ENCODE assay signal across 8 cellular contexts in the genomic region with DNA sequence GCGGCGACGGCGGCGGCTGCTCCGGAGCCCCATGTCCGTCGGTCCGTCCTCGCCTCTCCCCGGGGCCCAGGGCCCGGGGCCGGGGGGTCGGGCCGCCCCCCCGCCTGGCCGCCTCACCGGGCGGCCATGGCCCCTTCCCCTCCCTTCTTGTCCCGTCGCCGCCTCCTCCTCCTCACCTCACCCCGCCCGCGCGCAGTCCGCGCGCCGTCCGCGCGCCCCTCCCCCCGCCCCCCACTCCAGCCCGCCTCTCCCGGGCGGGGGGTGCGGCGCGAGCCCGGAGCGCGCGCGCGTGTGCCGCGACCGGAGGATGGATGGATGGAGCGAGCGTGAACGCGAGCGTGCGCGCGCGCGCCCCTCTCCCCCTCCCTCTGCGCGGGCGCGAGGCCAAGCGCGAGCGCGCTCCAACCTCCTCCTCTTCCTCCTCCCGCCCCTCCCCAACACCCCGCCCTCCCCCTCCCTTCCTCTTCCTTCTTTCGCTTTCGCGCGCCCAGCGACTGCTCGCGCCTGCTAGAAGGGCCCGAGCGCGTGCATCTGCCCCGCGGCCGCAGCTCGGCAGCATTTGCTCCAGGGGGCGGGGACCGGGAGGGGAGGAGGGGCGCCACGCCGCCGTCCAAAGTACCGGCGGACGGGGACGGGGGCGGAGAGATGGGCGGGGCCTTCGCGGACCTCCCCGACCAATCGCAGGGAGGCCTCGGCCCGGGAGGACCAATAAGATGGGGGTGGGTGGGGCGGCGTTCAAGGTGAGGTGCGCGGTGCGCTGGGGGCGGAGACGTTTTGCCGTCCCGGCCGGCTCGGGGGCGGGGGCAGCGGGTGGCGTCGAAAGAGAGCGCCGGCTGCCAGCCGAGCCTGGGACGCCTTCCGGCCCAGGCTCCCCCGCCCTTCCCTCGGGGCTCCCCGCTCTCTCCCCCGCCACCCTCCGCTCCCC. TPM values are rescaled to one million over a fixed set of nuclear protein-coding genes. Genes with fewer than 3 reads are reported as not detected.
DNase-seq lines count a peak whose midpoint lies in the region; ATAC-seq and TF ChIP-seq lines count a peak whose summit lies in the region.

Gene ATXN7L3, minus strand, starts transcription at position 332 of the 925 bp plus-strand sequence. CDS start 1,814 bp downstream, outside the sequence.

- H3F3A ChIP-seq in MM.1S (ENCODE audit: insufficient read depth, low read length) (peaks cover 53% of the 10 kb centered on the region), neural cell (ENCODE audit: insufficient read depth, low read length, poor library complexity, severe bottlenecking) (no peaks in the 10 kb centered on the region)

- H3K4me3 ChIP-seq in H7 (ENCODE audit: insufficient read depth, low read depth, low read length): peak within 1 kb of the TSS; percentile 88
- peak within 1 kb of the TSS; percentile 86 for H3K4me3 ChIP-seq in MM.1S (ENCODE audit: low read length)
- H3K4me3 ChIP-seq in fibroblast of the aortic adventitia (ENCODE audit: low read depth, low read length): peak within 1 kb of the TSS; percentile 76
- H3K4me3 ChIP-seq in neural cell (ENCODE audit: low read length): peak within 1 kb of the TSS; percentile 91

- H3K4me2 ChIP-seq in MM.1S (ENCODE audit: low read depth, low read length) (peak within 1 kb of the TSS; percentile 96), neural cell (ENCODE audit: low read length) (peak within 1 kb of the TSS; percentile 92)

- H3K79me2 ChIP-seq in MM.1S (ENCODE audit: low read length) (peaks cover 40% of the 10 kb centered on the region), neural cell (replicated peaks; ENCODE audit: insufficient read depth, low read length) (peaks cover 24% of the 10 kb centered on the region)

- H2AFZ ChIP-seq in MM.1S (ENCODE audit: low read length) (peak within 1 kb of the TSS; percentile 31), neural cell (ENCODE audit: low read depth, low read length) (peak within 1 kb of the TSS; percentile 70)

- peaks cover 22% of the 10 kb centered on the region for H3K36me3 ChIP-seq in H7 (replicated peaks; ENCODE audit: control insufficient read depth, insufficient read depth, low read length)
- H3K36me3 ChIP-seq in MM.1S (replicated peaks; ENCODE audit: insufficient read depth, low read length): no peaks in the 10 kb centered on the region; the same call in 1 of the 2 replicates
- peaks cover 5% of the 10 kb centered on the region for H3K36me3 ChIP-seq in neural cell (ENCODE audit: insufficient read depth, low read length)

- no peaks in the 10 kb centered on the region for H3K27me3 ChIP-seq in H7 (ENCODE audit: control insufficient read depth, insufficient read depth, low read length)
- no peaks in the 10 kb centered on the region for H3K27me3 ChIP-seq in MM.1S (replicated peaks; ENCODE audit: insufficient read depth, low read length)
- no peaks in the 10 kb centered on the region for H3K27me3 ChIP-seq in neural cell (ENCODE audit: insufficient read depth, low read depth, low read length)

- H3K27ac Mint-ChIP-seq in stimulated activated naive CD8-positive, alpha-beta T cell treated with anti-CD3 and anti-CD28 coated beads, Interleukin-15, amount 100 ng/mL, for 72 hours: peak within 1 kb of the TSS; percentile 91 to 97

- peak within 1 kb of the TSS; percentile 94 to 95 for H3K4me3 Mint-ChIP-seq in stimulated activated naive CD8-positive, alpha-beta T cell treated with anti-CD3 and anti-CD28 coated beads, Interleukin-15, amount 100 ng/mL, for 72 hours

- no peaks in the 10 kb centered on the region for H3K9me3 ChIP-seq in MM.1S (replicated peaks; ENCODE audit: insufficient read depth, low read length)
- H3K9me3 ChIP-seq in neural cell (ENCODE audit: low read length): no peaks in the 10 kb centered on the region

- DNase-seq in ELF-1 (ENCODE audit: low read depth, low spot score) (peak; percentile 96), H7 (peak; percentile 100), MM.1S (peak; percentile 97), SHP77 treated with DMSO at 0.1 percent for 48 hours (lab: John Stamatoyannopoulos, UW) (peak; percentile 92), fibroblast of the aortic adventitia (ENCODE audit: low read depth) (peak; percentile 97)
- DNase-seq in activated effector memory CD4-positive, alpha-beta T cell treated with anti-CD3 and anti-CD28 coated beads, Interleukin-2, amount 50 U/mL, for 16 hours: peak; percentile 100
- peak; percentile 98 for DNase-seq in stimulated activated naive CD8-positive, alpha-beta T cell treated with anti-CD3 and anti-CD28 coated beads, Interleukin-15, amount 100 ng/mL, for 72 hours

- H3K9me3 Mint-ChIP-seq in stimulated activated naive CD8-positive, alpha-beta T cell treated with anti-CD3 and anti-CD28 coated beads, Interleukin-15, amount 100 ng/mL, for 72 hours: no peaks in the 10 kb centered on the region

- peaks cover 12% of the 10 kb centered on the region for H3K4me1 ChIP-seq in MM.1S (ENCODE audit: low read length)

- no peaks in the 10 kb centered on the region for H3K27me3 Mint-ChIP-seq in stimulated activated naive CD8-positive, alpha-beta T cell treated with anti-CD3 and anti-CD28 coated beads, Interleukin-15, amount 100 ng/mL, for 72 hours

- TF ChIP-seq RAD21 in neural cell (conservative IDR thresholded peaks at IDR 0.05): no peak

- peak; percentile 84 for ATAC-seq in stimulated activated naive CD8-positive, alpha-beta T cell treated with anti-CD3 and anti-CD28 coated beads, Interleukin-15, amount 100 ng/mL, for 72 hours

- H3K4me1 Mint-ChIP-seq in stimulated activated naive CD8-positive, alpha-beta T cell treated with anti-CD3 and anti-CD28 coated beads, Interleukin-15, amount 100 ng/mL, for 72 hours: peaks cover 55% of the 10 kb centered on the region

- TF ChIP-seq EP300 in neural cell (conservative IDR thresholded peaks at IDR 0.05; ENCODE audit: poor library complexity, severe bottlenecking): no peak

- H3K27ac ChIP-seq in MM.1S (ENCODE audit: low read length) (peak within 1 kb of the TSS; percentile 72), neural cell (ENCODE audit: low read length) (peak within 1 kb of the TSS; percentile 92)

- TF ChIP-seq CTCF in MM.1S (IDR thresholded peaks at IDR 0.05; ENCODE audit: low read length): no peak
- no peak for TF ChIP-seq CTCF in fibroblast of the aortic adventitia (IDR thresholded peaks at IDR 0.05; ENCODE audit: insufficient read depth, low read length)
- TF ChIP-seq CTCF in neural cell (IDR thresholded peaks at IDR 0.05; ENCODE audit: poor library complexity, severe bottlenecking): no peak

- H3K9ac ChIP-seq in MM.1S (ENCODE audit: low read length) (peak within 1 kb of the TSS; percentile 82), neural cell (ENCODE audit: low read length) (peak within 1 kb of the TSS; percentile 94)

- H3K9me2 ChIP-seq in MM.1S (replicated peaks; ENCODE audit: insufficient read depth, low read length) (no peaks in the 10 kb centered on the region), neural cell (ENCODE audit: insufficient read depth, low read length) (no peaks in the 10 kb centered on the region)

- H4K20me1 ChIP-seq in MM.1S (ENCODE audit: insufficient read depth, low read length): no peaks in the 10 kb centered on the region
- H4K20me1 ChIP-seq in neural cell (ENCODE audit: insufficient read depth): no peaks in the 10 kb centered on the region

TF ChIP-seq in neural cell, 6 proteins besides CTCF, POLR2A, EP300 and RAD21:
- no peak for TF ChIP-seq EZH2 (IDR thresholded peaks at IDR 0.05; ENCODE audit: borderline replicate concordance, insufficient read depth, low read length, poor library complexity, severe bottlenecking)
- no peak for TF ChIP-seq MXI1 (conservative IDR thresholded peaks at IDR 0.05; ENCODE audit: poor library complexity, severe bottlenecking)
- peak; percentile 46 for TF ChIP-seq POLR2AphosphoS5 (IDR thresholded peaks at IDR 0.05)
- TF ChIP-seq REST (IDR thresholded peaks at IDR 0.05; ENCODE audit: borderline replicate concordance): no peak
- TF ChIP-seq SMC3 (conservative IDR thresholded peaks at IDR 0.05; ENCODE audit: poor library complexity): no peak
- peak; percentile 57 for TF ChIP-seq TAF1 (IDR thresholded peaks at IDR 0.05; ENCODE audit: low read depth)

RNA-seq across cellular contexts. Expression of gene ATXN7L3, which starts in this region (rescaled TPM):
- 80.6 and 83.4 TPM in 2 replicates for total RNA-seq in H7 (2014; rRNA removed; shearing (Covaris generic))
- total RNA-seq in fibroblast of the aortic adventitia (ENCODE audit: low replicate concordance): 36.6 and 108 TPM in 2 replicates
- 93.5 and 97.2 TPM in 2 replicates for polyA plus RNA-seq in neural cell
- polyA minus RNA-seq in neural cell: 108 and 109 TPM in 2 replicates

Comparison
In these comparisons a context has a peak if more than half of its experiments do, and no peak if none do; other contexts are left out.
1. Peak in every context shown above with its lines: DNase-seq, ATAC-seq, H3K4me3 ChIP-seq and H3K27ac ChIP-seq.